2 cellular contexts compared by ENCODE assay signal in genomic region chr19:28057026-28057425, GRCh38.
A peak's percentile ranks its signal among the peaks of the same experiment; 100 is the strongest.
DNase-seq lines count a peak whose midpoint lies in the region; FAIRE-seq and TF ChIP-seq lines count a peak whose summit lies in the region.
"Not testable (repeated sequence)": the region's sequence is repeated elsewhere in the genome, so short reads cannot be mapped to it uniquely, and the experiment has no call there.

No MANE protein-coding gene starts in this region.

- CTCF ChIA-PET in HEK293 (lab: Yijun Ruan, JAX): not testable (repeated sequence)

- not testable (repeated sequence) for DNase-seq in urothelium cell line (ENCODE audit: low spot score)

- H3K4me1 ChIP-seq in HEK293 (ENCODE audit: control insufficient read depth, insufficient read depth, low read length): not testable (repeated sequence)

- H3K4me3 ChIP-seq in HEK293 (ENCODE audit: low read depth, low read length): not testable (repeated sequence)

- H3K27ac ChIP-seq in HEK293 (ENCODE audit: extremely low read depth, low read depth, low read length): not testable (repeated sequence)

- not testable (repeated sequence) for TF ChIP-seq CTCF in HEK293 (tag by site-specific recombination; IDR thresholded peaks at IDR 0.05)

- H3K9me3 ChIP-seq in HEK293 (ENCODE audit: control insufficient read depth, insufficient read depth, low read depth, low read length): not testable (repeated sequence)

- peak; percentile 46 for FAIRE-seq in urothelium cell line (lab: Jason Lieb, UNC)

- H3K36me3 ChIP-seq in HEK293 (ENCODE audit: control insufficient read depth in 2 of 2, insufficient read depth in 1 of 2, low read length in 2 of 2): not testable (repeated sequence)

- POLR2A ChIA-PET in HEK293 (lab: Yijun Ruan, JAX): not testable (repeated sequence)

TF ChIP-seq in HEK293, 187 proteins besides CTCF, POLR2A, EP300 and RAD21:
- peak; percentile 24; the same call in 1 of the 2 replicates for TF ChIP-seq ZNF280D (tag by site-specific recombination; IDR thresholded peaks at IDR 0.05)
- TF ChIP-seq ZNF146 (tag by site-specific recombination; IDR thresholded peaks at IDR 0.05): peak; percentile 94
